In genomic region chr10:95783741-95784140, GRCh38 we compare ENCODE assay signal across 11 cellular contexts. TPM values are rescaled to one million over a fixed set of nuclear protein-coding genes. Genes with fewer than 3 reads are reported as not detected.
DNase-seq lines count a peak whose midpoint lies in the region; ATAC-seq and TF ChIP-seq lines count a peak whose summit lies in the region.
"Had no signal": no experiment of that assay in that cellular context is flagged by ENCODE, and none has a peak within 500 bp of the region (broad histone marks: within the 10 kb centered on the region; RNA-seq: fewer than 3 reads in every experiment).

No MANE protein-coding gene starts in this region.

- H3K4me1 Mint-ChIP-seq in T-helper 2 cell treated with Interferon-gamma antibody and Interleukin-4, amounts not matched to agents 5 μg/mL and 100 μg/mL, for 36 hours (ENCODE audit: low read depth) = peaks cover 42% of the 10 kb centered on the region

- no peaks in the 10 kb centered on the region for H3K9me3 ChIP-seq in OCI-LY3 (ENCODE audit: insufficient read depth, low read length)

- peak; percentile 50 for ATAC-seq in GM19455 (IDR thresholded peaks at IDR 0.05; ENCODE audit: unreplicated experiment)
- peak; percentile 45 for ATAC-seq in HG03039 (IDR thresholded peaks at IDR 0.05; ENCODE audit: unreplicated experiment)
- no peak for ATAC-seq in sciatic nerve

- H3K4me3 Mint-ChIP-seq in T-helper 2 cell treated with Interferon-gamma antibody and Interleukin-4, amounts not matched to agents 5 μg/mL and 100 μg/mL, for 36 hours = no peak overlapping the region

- no peak for TF ChIP-seq CTCF in GM13977 (IDR thresholded peaks at IDR 0.05; ENCODE audit: extremely low read depth, insufficient read depth, missing control alignments)
- TF ChIP-seq CTCF in OCI-LY3 (IDR thresholded peaks at IDR 0.05; ENCODE audit: low read depth, low read length) = no peak

- no peak overlapping the region for H3K27ac Mint-ChIP-seq in T-helper 2 cell treated with Interferon-gamma antibody and Interleukin-4, amounts not matched to agents 5 μg/mL and 100 μg/mL, for 36 hours

- H3K4me2 ChIP-seq in OCI-LY3 (ENCODE audit: low read length) = peak overlapping the region; percentile 61

- in situ Hi-C loops in GM13977 (cut with MboI; ENCODE audit: low pct_unique_long_range_greater_than_20kb, low sequenced_read_pairs, unreplicated experiment) = loop anchor here (10.0 kb wide), 1 partner anchor 51 kb away; no protein-coding TSS in a partner anchor

- peaks cover 4% of the 10 kb centered on the region for H3K36me3 ChIP-seq in OCI-LY3 (replicated peaks; ENCODE audit: low read depth, low read length)

- H4K20me1 ChIP-seq in OCI-LY3 (ENCODE audit: insufficient read depth, low read length) = no peaks in the 10 kb centered on the region

- H3K27me3 ChIP-seq in OCI-LY3 (ENCODE audit: low read depth, low read length) = no peaks in the 10 kb centered on the region

- H3K27me3 Mint-ChIP-seq in T-helper 2 cell treated with Interferon-gamma antibody and Interleukin-4, amounts not matched to agents 5 μg/mL and 100 μg/mL, for 36 hours (ENCODE audit: low read depth) = peaks cover 4% of the 10 kb centered on the region

- intact Hi-C loops in sciatic nerve (cut with DNase I) = no loop called here

- H3K79me2 ChIP-seq in OCI-LY3 (ENCODE audit: low read length) = peaks cover 74% of the 10 kb centered on the region

- peaks cover 88% of the 10 kb centered on the region for H3K4me1 ChIP-seq in OCI-LY3 (ENCODE audit: low read length)

- H3K9me3 Mint-ChIP-seq in T-helper 2 cell treated with Interferon-gamma antibody and Interleukin-4, amounts not matched to agents 5 μg/mL and 100 μg/mL, for 36 hours = peaks cover 6% of the 10 kb centered on the region

- H2AFZ ChIP-seq in OCI-LY3 (ENCODE audit: low read depth, low read length) = no peak overlapping the region

- peak overlapping the region; percentile 12 for H3K4me3 ChIP-seq in OCI-LY3 (ENCODE audit: low read length)

- peaks cover 13% of the 10 kb centered on the region for H3K36me3 Mint-ChIP-seq in T-helper 2 cell treated with Interferon-gamma antibody and Interleukin-4, amounts not matched to agents 5 μg/mL and 100 μg/mL, for 36 hours (ENCODE audit: low read depth)

- H3K9ac ChIP-seq in OCI-LY3 (ENCODE audit: low read length) = peak overlapping the region; percentile 89

- peak overlapping the region; percentile 100 for H3K27ac ChIP-seq in OCI-LY3 (ENCODE audit: low read length)

- DNase-seq in GM13977 (ENCODE audit: low spot score) (peak; percentile 23), sciatic nerve (ENCODE audit: low spot score) (no peak), NCI-H2081 (lab: John Stamatoyannopoulos, UW) (no peak)
- no peak for DNase-seq in T-helper 2 cell treated with Interferon-gamma antibody and Interleukin-4, amounts not matched to agents 5 μg/mL and 100 μg/mL, for 36 hours (ENCODE audit: low spot score)
- no peak for DNase-seq in activated effector memory CD4-positive, alpha-beta T cell treated with Interleukin-2 at 50 U/mL for 16 hours
- DNase-seq: central memory CD4-positive, alpha-beta T cell; COR-L47; GOT3 had no signal

RNA-seq across cellular contexts. Expression of gene ENTPD1, which starts 27.8 kb away (rescaled TPM):
- total RNA-seq in sciatic nerve = 28.7 TPM
